Comparison of ENCODE assay signal across 1 cellular context in genomic region chr16:85536411-85537330, GRCh38.
TF ChIP-seq lines count a peak whose summit lies in the region.

No MANE protein-coding gene starts in this region.

TF ChIP-seq in K562, 482 proteins besides CTCF, POLR2A, EP300 and RAD21 (continued from another document and continues in another):
- TF ChIP-seq THRB (CRISPR knock-in tag; conservative IDR thresholded peaks at IDR 0.05) (no peak), MLX (CRISPR knock-in tag; conservative IDR thresholded peaks at IDR 0.05) (peak in 1 of 2 experiments; percentile 79; a peak in 2 of 4 replicates), JUN (IDR thresholded peaks at IDR 0.05; ENCODE audit: borderline replicate concordance, low read depth, low read length) (no peak), JUN (CRISPR knock-in tag; IDR thresholded peaks at IDR 0.05; ENCODE audit: borderline replicate concordance) (peak; percentile 23; the same call in 1 of the 2 replicates), MEIS2 (IDR thresholded peaks at IDR 0.05; ENCODE audit: partially characterized antibody) (no peak), TEAD4 (IDR thresholded peaks at IDR 0.05; ENCODE audit: low read length) (no peak), TEAD4 (CRISPR knock-in tag; IDR thresholded peaks at IDR 0.05; ENCODE audit: borderline replicate concordance) (no peak), TEAD2 (tag; IDR thresholded peaks at IDR 0.05) (no peak), NR2C2 (CRISPR knock-in tag; IDR thresholded peaks at IDR 0.05) (no peak), NR2C2 (tag; IDR thresholded peaks at IDR 0.05) (no peak), HDAC8 (tag; IDR thresholded peaks at IDR 0.05) (no peak), HBP1 (CRISPR knock-in tag; IDR thresholded peaks at IDR 0.05) (0 out of 2 replicates have a peak, but pooled peaks have one; percentile 31), TAL1 (IDR thresholded peaks at IDR 0.05) (no peak), POLR2AphosphoS2 (IDR thresholded peaks at IDR 0.05; ENCODE audit: low read length) (no peak), NFE2L1 (tag; IDR thresholded peaks at IDR 0.05; ENCODE audit: borderline replicate concordance, low read depth) (no peak), ZNF778 (CRISPR knock-in tag; IDR thresholded peaks at IDR 0.05) (no peak), CEBPB (tag; IDR thresholded peaks at IDR 0.05) (no peak), ARID1B (IDR thresholded peaks at IDR 0.05) (no peak), PRMT5 (CRISPR knock-in tag; IDR thresholded peaks at IDR 0.05) (no peak), RHOXF2B (CRISPR knock-in tag; conservative IDR thresholded peaks at IDR 0.05) (peak; percentile 78; the same call in 1 of the 2 replicates), RBM34 (IDR thresholded peaks at IDR 0.05; ENCODE audit: borderline replicate concordance, insufficient read depth, low read length) (no peak), HOMEZ (CRISPR knock-in tag; IDR thresholded peaks at IDR 0.05) (0 out of 2 replicates have a peak, but pooled peaks have one; percentile 40), ZNF589 (CRISPR knock-in tag; IDR thresholded peaks at IDR 0.05; ENCODE audit: low read depth) (no peak; the same call in 1 of the 2 replicates), ZFP1 (CRISPR knock-in tag; IDR thresholded peaks at IDR 0.05) (0 out of 2 replicates have a peak, but pooled peaks have one; percentile 49), KDM2B (CRISPR knock-in tag; IDR thresholded peaks at IDR 0.05) (no peak), ZBED1 (IDR thresholded peaks at IDR 0.05) (no peak), SMARCB1 (IDR thresholded peaks at IDR 0.05; ENCODE audit: insufficient read length, low read depth) (no peak), ELF1 (tag; IDR thresholded peaks at IDR 0.05) (no peak), CUX1 (CRISPR knock-in tag; IDR thresholded peaks at IDR 0.05) (no peak; the same call in 1 of the 2 replicates), NR2F6 (CRISPR knock-in tag; IDR thresholded peaks at IDR 0.05) (no peak), ZC3H11A (IDR thresholded peaks at IDR 0.05; ENCODE audit: low read depth, low read length) (no peak), KDM1A (IDR thresholded peaks at IDR 0.05) (no peak), NFIC (IDR thresholded peaks at IDR 0.05) (no peak), EZH2 (IDR thresholded peaks at IDR 0.05; ENCODE audit: borderline replicate concordance, low read depth, low read length) (no peak), ZNF3 (CRISPR knock-in tag; IDR thresholded peaks at IDR 0.05) (no peak), HES1 (IDR thresholded peaks at IDR 0.05; ENCODE audit: low read depth) (no peak), POLR3A (IDR thresholded peaks at IDR 0.05; ENCODE audit: borderline replicate concordance, extremely low read depth, insufficient read depth, insufficient read length) (no peak), ARID3A (IDR thresholded peaks at IDR 0.05; ENCODE audit: borderline replicate concordance, low read depth, low read length) (no peak), HDAC1 (IDR thresholded peaks at IDR 0.05) (no peak), ATF1 (CRISPR knock-in tag; IDR thresholded peaks at IDR 0.05) (no peak), ATF1 (tag; IDR thresholded peaks at IDR 0.05) (no peak; the same call in 1 of the 2 replicates)
- TF ChIP-seq, protein P1, sequence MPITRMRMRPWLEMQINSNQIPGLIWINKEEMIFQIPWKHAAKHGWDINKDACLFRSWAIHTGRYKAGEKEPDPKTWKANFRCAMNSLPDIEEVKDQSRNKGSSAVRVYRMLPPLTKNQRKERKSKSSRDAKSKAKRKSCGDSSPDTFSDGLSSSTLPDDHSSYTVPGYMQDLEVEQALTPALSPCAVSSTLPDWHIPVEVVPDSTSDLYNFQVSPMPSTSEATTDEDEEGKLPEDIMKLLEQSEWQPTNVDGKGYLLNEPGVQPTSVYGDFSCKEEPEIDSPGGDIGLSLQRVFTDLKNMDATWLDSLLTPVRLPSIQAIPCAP (CRISPR knock-in tag; IDR thresholded peaks at IDR 0.05; ENCODE audit: borderline replicate concordance) = no peak
- TF ChIP-seq, protein P2, sequence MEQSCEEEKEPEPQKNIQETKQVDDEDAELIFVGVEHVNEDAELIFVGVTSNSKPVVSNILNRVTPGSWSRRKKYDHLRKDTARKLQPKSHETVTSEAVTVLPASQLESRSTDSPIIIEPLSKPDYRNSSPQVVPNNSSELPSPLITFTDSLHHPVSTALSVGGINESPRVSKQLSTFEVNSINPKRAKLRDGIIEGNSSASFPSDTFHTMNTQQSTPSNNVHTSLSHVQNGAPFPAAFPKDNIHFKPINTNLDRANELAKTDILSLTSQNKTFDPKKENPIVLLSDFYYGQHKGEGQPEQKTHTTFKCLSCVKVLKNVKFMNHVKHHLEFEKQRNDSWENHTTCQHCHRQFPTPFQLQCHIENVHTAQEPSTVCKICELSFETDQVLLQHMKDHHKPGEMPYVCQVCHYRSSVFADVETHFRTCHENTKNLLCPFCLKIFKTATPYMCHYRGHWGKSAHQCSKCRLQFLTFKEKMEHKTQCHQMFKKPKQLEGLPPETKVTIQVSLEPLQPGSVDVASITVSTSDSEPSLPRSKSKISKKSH (CRISPR knock-in tag; IDR thresholded peaks at IDR 0.05) = no peak
